Comparison of ENCODE assay signal across 2 cellular contexts in the genomic region with DNA sequence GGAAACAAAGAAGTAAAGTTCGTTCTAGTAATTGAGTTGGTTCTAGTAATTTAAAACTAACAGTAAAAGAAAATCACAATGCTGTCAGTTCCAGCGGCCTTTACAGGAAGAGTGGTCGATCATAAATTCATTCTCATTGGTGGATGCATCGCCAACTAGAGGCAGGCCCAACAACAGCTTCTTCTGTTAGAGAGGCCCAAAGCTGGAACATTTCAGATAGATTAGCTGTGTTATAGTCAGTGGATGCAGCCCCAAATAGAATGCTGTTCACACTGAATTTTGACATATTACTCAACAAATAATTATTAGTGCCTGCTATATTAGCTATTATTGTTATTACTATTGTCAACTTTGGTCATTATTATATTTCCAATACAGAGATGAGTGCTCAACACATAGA.
TF ChIP-seq lines count a peak whose summit lies in the region.

No MANE protein-coding gene starts in this region.

TF ChIP-seq in IMR-90, 13 proteins besides CTCF, POLR2A, EP300 and RAD21:
- TF ChIP-seq FOS (IDR thresholded peaks at IDR 0.05; ENCODE audit: low read depth, low read length): no peak
- no peak for TF ChIP-seq RCOR1 (IDR thresholded peaks at IDR 0.05; ENCODE audit: insufficient replicate concordance, low read length)
- no peak for TF ChIP-seq CHD1 (IDR thresholded peaks at IDR 0.05; ENCODE audit: low read depth, low read length)
- no peak for TF ChIP-seq MAZ (IDR thresholded peaks at IDR 0.05; ENCODE audit: borderline replicate concordance, low read depth, low read length)
- TF ChIP-seq, protein P1, sequence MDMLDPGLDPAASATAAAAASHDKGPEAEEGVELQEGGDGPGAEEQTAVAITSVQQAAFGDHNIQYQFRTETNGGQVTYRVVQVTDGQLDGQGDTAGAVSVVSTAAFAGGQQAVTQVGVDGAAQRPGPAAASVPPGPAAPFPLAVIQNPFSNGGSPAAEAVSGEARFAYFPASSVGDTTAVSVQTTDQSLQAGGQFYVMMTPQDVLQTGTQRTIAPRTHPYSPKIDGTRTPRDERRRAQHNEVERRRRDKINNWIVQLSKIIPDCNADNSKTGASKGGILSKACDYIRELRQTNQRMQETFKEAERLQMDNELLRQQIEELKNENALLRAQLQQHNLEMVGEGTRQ (IDR thresholded peaks at IDR 0.05; ENCODE audit: low read depth, low read length): no peak
- no peak for TF ChIP-seq MAFK (IDR thresholded peaks at IDR 0.05; ENCODE audit: low read depth, low read length)
- TF ChIP-seq, protein P2, sequence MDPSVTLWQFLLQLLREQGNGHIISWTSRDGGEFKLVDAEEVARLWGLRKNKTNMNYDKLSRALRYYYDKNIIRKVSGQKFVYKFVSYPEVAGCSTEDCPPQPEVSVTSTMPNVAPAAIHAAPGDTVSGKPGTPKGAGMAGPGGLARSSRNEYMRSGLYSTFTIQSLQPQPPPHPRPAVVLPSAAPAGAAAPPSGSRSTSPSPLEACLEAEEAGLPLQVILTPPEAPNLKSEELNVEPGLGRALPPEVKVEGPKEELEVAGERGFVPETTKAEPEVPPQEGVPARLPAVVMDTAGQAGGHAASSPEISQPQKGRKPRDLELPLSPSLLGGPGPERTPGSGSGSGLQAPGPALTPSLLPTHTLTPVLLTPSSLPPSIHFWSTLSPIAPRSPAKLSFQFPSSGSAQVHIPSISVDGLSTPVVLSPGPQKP (IDR thresholded peaks at IDR 0.05; ENCODE audit: borderline replicate concordance, low read depth, low read length): no peak
- TF ChIP-seq SMC3 (IDR thresholded peaks at IDR 0.05; ENCODE audit: low read depth, low read length): no peak
- TF ChIP-seq BHLHE40 (IDR thresholded peaks at IDR 0.05; ENCODE audit: low read depth, low read length): no peak
- TF ChIP-seq CEBPB (IDR thresholded peaks at IDR 0.05; ENCODE audit: low read depth, low read length): no peak
- TF ChIP-seq NFE2L2 (IDR thresholded peaks at IDR 0.05; ENCODE audit: low read depth, low read length): no peak
- TF ChIP-seq RFX5 (IDR thresholded peaks at IDR 0.05; ENCODE audit: low read depth, low read length): no peak
- TF ChIP-seq MXI1 (IDR thresholded peaks at IDR 0.05; ENCODE audit: borderline replicate concordance, low read depth, low read length): no peak
TF ChIP-seq in IMR-90: peak in this region for 0.

TF ChIP-seq in WTC11, 78 proteins besides CTCF, POLR2A, EP300 and RAD21:
- TF ChIP-seq ELF4 (CRISPR knock-in tag; IDR thresholded peaks at IDR 0.05; ENCODE audit: low read depth) (no peak), FOXJ3 (CRISPR knock-in tag; IDR thresholded peaks at IDR 0.05; ENCODE audit: borderline replicate concordance) (no peak), ZNF423 (CRISPR knock-in tag; IDR thresholded peaks at IDR 0.05) (no peak), OVOL2 (CRISPR knock-in tag; IDR thresholded peaks at IDR 0.05; ENCODE audit: borderline replicate concordance) (no peak), CREB1 (CRISPR knock-in tag; IDR thresholded peaks at IDR 0.05) (no peak), TP53 (CRISPR knock-in tag; IDR thresholded peaks at IDR 0.05) (no peak), MYBL2 (CRISPR knock-in tag; IDR thresholded peaks at IDR 0.05) (no peak), SMAD3 (CRISPR knock-in tag; IDR thresholded peaks at IDR 0.05; ENCODE audit: borderline replicate concordance) (no peak), RORB (CRISPR knock-in tag; IDR thresholded peaks at IDR 0.05) (no peak), ZNF263 (CRISPR knock-in tag; IDR thresholded peaks at IDR 0.05; ENCODE audit: low read depth) (no peak)
- TF ChIP-seq, protein P3, sequence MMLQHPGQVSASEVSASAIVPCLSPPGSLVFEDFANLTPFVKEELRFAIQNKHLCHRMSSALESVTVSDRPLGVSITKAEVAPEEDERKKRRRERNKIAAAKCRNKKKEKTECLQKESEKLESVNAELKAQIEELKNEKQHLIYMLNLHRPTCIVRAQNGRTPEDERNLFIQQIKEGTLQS (CRISPR knock-in tag; conservative IDR thresholded peaks at IDR 0.05): no peak
- TF ChIP-seq, protein P4, sequence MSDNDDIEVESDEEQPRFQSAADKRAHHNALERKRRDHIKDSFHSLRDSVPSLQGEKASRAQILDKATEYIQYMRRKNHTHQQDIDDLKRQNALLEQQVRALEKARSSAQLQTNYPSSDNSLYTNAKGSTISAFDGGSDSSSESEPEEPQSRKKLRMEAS (CRISPR knock-in tag; IDR thresholded peaks at IDR 0.05): no peak
- TF ChIP-seq, protein P5, sequence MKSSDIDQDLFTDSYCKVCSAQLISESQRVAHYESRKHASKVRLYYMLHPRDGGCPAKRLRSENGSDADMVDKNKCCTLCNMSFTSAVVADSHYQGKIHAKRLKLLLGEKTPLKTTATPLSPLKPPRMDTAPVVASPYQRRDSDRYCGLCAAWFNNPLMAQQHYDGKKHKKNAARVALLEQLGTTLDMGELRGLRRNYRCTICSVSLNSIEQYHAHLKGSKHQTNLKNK (CRISPR knock-in tag; IDR thresholded peaks at IDR 0.05): no peak
- TF ChIP-seq, protein P6, sequence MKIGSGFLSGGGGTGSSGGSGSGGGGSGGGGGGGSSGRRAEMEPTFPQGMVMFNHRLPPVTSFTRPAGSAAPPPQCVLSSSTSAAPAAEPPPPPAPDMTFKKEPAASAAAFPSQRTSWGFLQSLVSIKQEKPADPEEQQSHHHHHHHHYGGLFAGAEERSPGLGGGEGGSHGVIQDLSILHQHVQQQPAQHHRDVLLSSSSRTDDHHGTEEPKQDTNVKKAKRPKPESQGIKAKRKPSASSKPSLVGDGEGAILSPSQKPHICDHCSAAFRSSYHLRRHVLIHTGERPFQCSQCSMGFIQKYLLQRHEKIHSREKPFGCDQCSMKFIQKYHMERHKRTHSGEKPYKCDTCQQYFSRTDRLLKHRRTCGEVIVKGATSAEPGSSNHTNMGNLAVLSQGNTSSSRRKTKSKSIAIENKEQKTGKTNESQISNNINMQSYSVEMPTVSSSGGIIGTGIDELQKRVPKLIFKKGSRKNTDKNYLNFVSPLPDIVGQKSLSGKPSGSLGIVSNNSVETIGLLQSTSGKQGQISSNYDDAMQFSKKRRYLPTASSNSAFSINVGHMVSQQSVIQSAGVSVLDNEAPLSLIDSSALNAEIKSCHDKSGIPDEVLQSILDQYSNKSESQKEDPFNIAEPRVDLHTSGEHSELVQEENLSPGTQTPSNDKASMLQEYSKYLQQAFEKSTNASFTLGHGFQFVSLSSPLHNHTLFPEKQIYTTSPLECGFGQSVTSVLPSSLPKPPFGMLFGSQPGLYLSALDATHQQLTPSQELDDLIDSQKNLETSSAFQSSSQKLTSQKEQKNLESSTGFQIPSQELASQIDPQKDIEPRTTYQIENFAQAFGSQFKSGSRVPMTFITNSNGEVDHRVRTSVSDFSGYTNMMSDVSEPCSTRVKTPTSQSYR (CRISPR knock-in tag; IDR thresholded peaks at IDR 0.05): no peak
- TF ChIP-seq, protein P7, sequence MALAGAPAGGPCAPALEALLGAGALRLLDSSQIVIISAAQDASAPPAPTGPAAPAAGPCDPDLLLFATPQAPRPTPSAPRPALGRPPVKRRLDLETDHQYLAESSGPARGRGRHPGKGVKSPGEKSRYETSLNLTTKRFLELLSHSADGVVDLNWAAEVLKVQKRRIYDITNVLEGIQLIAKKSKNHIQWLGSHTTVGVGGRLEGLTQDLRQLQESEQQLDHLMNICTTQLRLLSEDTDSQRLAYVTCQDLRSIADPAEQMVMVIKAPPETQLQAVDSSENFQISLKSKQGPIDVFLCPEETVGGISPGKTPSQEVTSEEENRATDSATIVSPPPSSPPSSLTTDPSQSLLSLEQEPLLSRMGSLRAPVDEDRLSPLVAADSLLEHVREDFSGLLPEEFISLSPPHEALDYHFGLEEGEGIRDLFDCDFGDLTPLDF (CRISPR knock-in tag; IDR thresholded peaks at IDR 0.05): no peak
- TF ChIP-seq, protein P8, sequence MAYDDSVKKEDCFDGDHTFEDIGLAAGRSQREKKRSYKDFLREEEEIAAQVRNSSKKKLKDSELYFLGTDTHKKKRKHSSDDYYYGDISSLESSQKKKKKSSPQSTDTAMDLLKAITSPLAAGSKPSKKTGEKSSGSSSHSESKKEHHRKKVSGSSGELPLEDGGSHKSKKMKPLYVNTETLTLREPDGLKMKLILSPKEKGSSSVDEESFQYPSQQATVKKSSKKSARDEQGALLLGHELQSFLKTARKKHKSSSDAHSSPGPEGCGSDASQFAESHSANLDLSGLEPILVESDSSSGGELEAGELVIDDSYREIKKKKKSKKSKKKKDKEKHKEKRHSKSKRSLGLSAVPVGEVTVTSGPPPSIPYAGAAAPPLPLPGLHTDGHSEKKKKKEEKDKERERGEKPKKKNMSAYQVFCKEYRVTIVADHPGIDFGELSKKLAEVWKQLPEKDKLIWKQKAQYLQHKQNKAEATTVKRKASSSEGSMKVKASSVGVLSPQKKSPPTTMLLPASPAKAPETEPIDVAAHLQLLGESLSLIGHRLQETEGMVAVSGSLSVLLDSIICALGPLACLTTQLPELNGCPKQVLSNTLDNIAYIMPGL (CRISPR knock-in tag; IDR thresholded peaks at IDR 0.05): no peak
- TF ChIP-seq, protein P9, sequence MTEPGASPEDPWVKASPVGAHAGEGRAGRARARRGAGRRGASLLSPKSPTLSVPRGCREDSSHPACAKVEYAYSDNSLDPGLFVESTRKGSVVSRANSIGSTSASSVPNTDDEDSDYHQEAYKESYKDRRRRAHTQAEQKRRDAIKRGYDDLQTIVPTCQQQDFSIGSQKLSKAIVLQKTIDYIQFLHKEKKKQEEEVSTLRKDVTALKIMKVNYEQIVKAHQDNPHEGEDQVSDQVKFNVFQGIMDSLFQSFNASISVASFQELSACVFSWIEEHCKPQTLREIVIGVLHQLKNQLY (CRISPR knock-in tag; IDR thresholded peaks at IDR 0.05): no peak
TF ChIP-seq in WTC11: peak in this region for 0.
